In the genomic region with DNA sequence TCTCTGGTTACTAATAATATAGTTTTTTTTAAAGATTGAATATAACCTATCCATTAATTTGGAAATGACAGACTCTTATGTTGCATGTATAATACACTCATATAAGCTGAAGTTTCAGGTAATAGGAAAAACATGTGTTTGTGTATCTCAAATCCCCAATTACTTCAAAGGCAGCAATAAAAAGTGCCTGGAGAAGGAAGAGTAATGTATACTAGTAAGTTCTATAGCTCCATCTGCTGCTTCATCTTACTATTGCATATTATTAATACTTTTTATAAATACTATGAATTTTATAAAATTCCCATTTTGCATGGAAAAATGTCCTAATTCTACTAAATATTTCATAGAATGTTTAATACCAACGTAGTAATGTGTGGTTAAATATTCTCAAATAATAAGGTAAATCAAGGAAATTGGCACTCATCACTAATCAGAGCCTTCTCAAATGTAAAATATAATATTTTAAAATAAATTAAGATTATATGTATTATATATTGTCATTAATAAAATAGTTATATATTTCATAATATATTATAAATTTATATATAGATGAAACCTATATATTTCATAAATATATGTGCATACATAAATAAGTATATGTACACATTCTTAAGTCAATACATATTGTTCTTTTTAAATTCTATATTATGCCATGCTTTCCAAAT, we compare ENCODE assay signal across 10 cellular contexts.
DNase-seq lines count a peak whose midpoint lies in the region; ATAC-seq and TF ChIP-seq lines count a peak whose summit lies in the region.
"Had no signal": no experiment of that assay in that cellular context is flagged by ENCODE, and none has a peak within 500 bp of the region (broad histone marks: within the 10 kb centered on the region; RNA-seq: fewer than 3 reads in every experiment).

No MANE protein-coding gene starts in this region.

- no peak overlapping the region for H3K4me3 Mint-ChIP-seq in WTC11

- ATAC-seq in WTC11 (no peak), GM18505 (IDR thresholded peaks at IDR 0.05; ENCODE audit: unreplicated experiment) (no peak), HG03457 (IDR thresholded peaks at IDR 0.05; ENCODE audit: unreplicated experiment) (no peak)

- no peaks in the 10 kb centered on the region; the same call in 1 of the 2 replicates for H3K27me3 Mint-ChIP-seq in WTC11 (ENCODE audit: low read depth)

- POLR2A ChIA-PET in WTC11 (lab: Charles Lee) = no interaction called here

- no peaks in the 10 kb centered on the region for H3K36me3 Mint-ChIP-seq in WTC11

- no peak overlapping the region for H3K27ac Mint-ChIP-seq in WTC11

- TF ChIP-seq POLR2A in GM18505 (IDR thresholded peaks at IDR 0.05; ENCODE audit: borderline replicate concordance, extremely low read depth, insufficient read depth, insufficient read length) = no peak

- H3K27me3 ChIP-seq in H7 (ENCODE audit: control insufficient read depth, insufficient read depth, low read length) = no peaks in the 10 kb centered on the region
- H3K27me3 ChIP-seq: SJCRH30 had no signal

- no peaks in the 10 kb centered on the region for H3K36me3 ChIP-seq in H7 (replicated peaks; ENCODE audit: control insufficient read depth, insufficient read depth, low read length)
- H3K36me3 ChIP-seq: SJCRH30 had no signal

- no peaks in the 10 kb centered on the region for H3K9me3 Mint-ChIP-seq in WTC11

- CTCF ChIA-PET in WTC11 (lab: Charles Lee) = interaction anchor here (0.9 to 2.6 kb wide), 3 partner anchors 12 to 793 kb away, joined by 3 to 13 read pairs (median 6); a partner anchor contains a TSS

- no peaks in the 10 kb centered on the region for H3K4me1 Mint-ChIP-seq in WTC11

- no peak for TF ChIP-seq CTCF in WTC11 (IDR thresholded peaks at IDR 0.05)

- H3K4me3 ChIP-seq in H7 (ENCODE audit: insufficient read depth, low read depth, low read length) = no peak overlapping the region
- H3K4me3 ChIP-seq: SJCRH30 had no signal

- DNase-seq in DMS114 treated with DMSO at 0.1 percent for 48 hours (lab: John Stamatoyannopoulos, UW; ENCODE audit: unreplicated experiment) (peak; percentile 41), NCI-H1048 (lab: John Stamatoyannopoulos, UW) (peak; percentile 8), WTC11 (ENCODE audit: low spot score) (no peak), left kidney (ENCODE audit: low read depth, low spot score) (peak; percentile 47), anterior cingulate cortex (lab: John Stamatoyannopoulos, UW) (no peak), H7 (no peak)
- DNase-seq: stimulated activated CD4-positive, alpha-beta T cell treated with anti-CD3 and anti-CD28 coated beads, Interleukin-4, amount 100 ng/mL, for 24 hours had no signal

TF ChIP-seq in WTC11, 78 proteins besides CTCF, POLR2A, EP300 and RAD21:
- peak; percentile 77 for TF ChIP-seq HMGA2 (CRISPR knock-in tag; IDR thresholded peaks at IDR 0.05)
- TF ChIP-seq NFE2L1 (CRISPR knock-in tag; IDR thresholded peaks at IDR 0.05) = no peak

Comparison
In these comparisons a context has a peak if more than half of its experiments do, and no peak if none do; other contexts are left out.
1. DNase-seq: peak in DMS114 treated with DMSO at 0.1 percent for 48 hours (single experiment), NCI-H1048 (single experiment) and left kidney (single experiment); none in WTC11 (single experiment), anterior cingulate cortex (0 of 58) and H7 (single experiment).